ENCODE assay signal across 2 cellular contexts in genomic region chr1:118085365-118085764, GRCh38.
TF ChIP-seq lines count a peak whose summit lies in the region.

No MANE protein-coding gene starts in this region.

TF ChIP-seq in HepG2, 621 proteins besides CTCF, POLR2A, EP300 and RAD21:
- TF ChIP-seq RNF2 (conservative IDR thresholded peaks at IDR 0.05; ENCODE audit: low read depth) (no peak), RBFOX2 (IDR thresholded peaks at IDR 0.05; ENCODE audit: low read depth, low read length) (no peak), ATF7 (IDR thresholded peaks at IDR 0.05) (0 out of 2 replicates have a peak, but pooled peaks have one; percentile 10), ATF7 (CRISPR knock-in tag; IDR thresholded peaks at IDR 0.05) (no peak), CREB1 (IDR thresholded peaks at IDR 0.05) (peak; percentile 59; the same call in 1 of the 2 replicates), CREB1 (CRISPR knock-in tag; IDR thresholded peaks at IDR 0.05) (no peak)
TF ChIP-seq in HepG2: peak in this region for 2.

TF ChIP-seq in neural cell, 6 proteins besides CTCF, POLR2A, EP300 and RAD21:
- TF ChIP-seq TAF1 (IDR thresholded peaks at IDR 0.05; ENCODE audit: low read depth) (no peak), MXI1 (conservative IDR thresholded peaks at IDR 0.05; ENCODE audit: poor library complexity, severe bottlenecking) (no peak), REST (IDR thresholded peaks at IDR 0.05; ENCODE audit: borderline replicate concordance) (no peak), EZH2 (IDR thresholded peaks at IDR 0.05; ENCODE audit: borderline replicate concordance, insufficient read depth, low read length, poor library complexity, severe bottlenecking) (no peak), SMC3 (conservative IDR thresholded peaks at IDR 0.05; ENCODE audit: poor library complexity) (no peak), POLR2AphosphoS5 (IDR thresholded peaks at IDR 0.05) (no peak)
